ENCODE assay signal across 1 cellular context in genomic region chr14:65462411-65462810, GRCh38.
A peak's percentile ranks its signal among the peaks of the same experiment; 100 is the strongest.
TF ChIP-seq lines count a peak whose summit lies in the region.

No MANE protein-coding gene starts in this region.

TF ChIP-seq in GM12878, 131 proteins besides CTCF, POLR2A, EP300 and RAD21 (continued from another document):
- TF ChIP-seq ELK1 (IDR thresholded peaks at IDR 0.05; ENCODE audit: low read depth, low read length): no peak
- TF ChIP-seq CUX1 (IDR thresholded peaks at IDR 0.05; ENCODE audit: insufficient replicate concordance, low read depth, low read length): peak; percentile 52
- TF ChIP-seq MEF2B (IDR thresholded peaks at IDR 0.05; ENCODE audit: partially characterized antibody, poor library complexity, severe bottlenecking): peak; percentile 52
- TF ChIP-seq CHD1 (IDR thresholded peaks at IDR 0.05; ENCODE audit: low read depth, low read length): no peak
- no peak for TF ChIP-seq SMAD5 (IDR thresholded peaks at IDR 0.05; ENCODE audit: low read depth)
- TF ChIP-seq ESRRA (IDR thresholded peaks at IDR 0.05; ENCODE audit: low read length): no peak
- no peak for TF ChIP-seq ZNF274 (IDR thresholded peaks at IDR 0.05; ENCODE audit: insufficient read depth, insufficient read length)
- TF ChIP-seq ASH2L (IDR thresholded peaks at IDR 0.05; ENCODE audit: borderline replicate concordance, low read depth): no peak
